1 cellular context compared by ENCODE assay signal in genomic region chr16:57600048-57600835, GRCh38.
TF ChIP-seq lines count a peak whose summit lies in the region.

No MANE protein-coding gene starts in this region.

TF ChIP-seq in HepG2, 621 proteins besides CTCF, POLR2A, EP300 and RAD21 (continued from another document and continues in another):
- TF ChIP-seq ZMYM3 (CRISPR knock-in tag; IDR thresholded peaks at IDR 0.05): no peak
- TF ChIP-seq SP2 (CRISPR knock-in tag; IDR thresholded peaks at IDR 0.05): no peak
- no peak for TF ChIP-seq NCOR1 (IDR thresholded peaks at IDR 0.05; ENCODE audit: borderline replicate concordance, low read length)
- peak; percentile 58 for TF ChIP-seq XRCC5 (optimal IDR thresholded peaks at IDR 0.05; ENCODE audit: low read length)
- TF ChIP-seq, protein P1, sequence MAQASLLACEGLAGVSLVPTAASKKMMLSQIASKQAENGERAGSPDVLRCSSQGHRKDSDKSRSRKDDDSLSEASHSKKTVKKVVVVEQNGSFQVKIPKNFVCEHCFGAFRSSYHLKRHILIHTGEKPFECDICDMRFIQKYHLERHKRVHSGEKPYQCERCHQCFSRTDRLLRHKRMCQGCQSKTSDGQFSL (CRISPR knock-in tag; IDR thresholded peaks at IDR 0.05): no peak
- TF ChIP-seq ZNF891 (CRISPR knock-in tag; IDR thresholded peaks at IDR 0.05): peak; percentile 78; the same call in 1 of the 2 replicates
- TF ChIP-seq ZNF569 (CRISPR knock-in tag; IDR thresholded peaks at IDR 0.05; ENCODE audit: borderline replicate concordance): no peak
- peak; percentile 73 for TF ChIP-seq RXRB (CRISPR knock-in tag; IDR thresholded peaks at IDR 0.05; ENCODE audit: borderline replicate concordance)
- no peak for TF ChIP-seq ZNF138 (CRISPR knock-in tag; IDR thresholded peaks at IDR 0.05; ENCODE audit: low read depth)
- no peak for TF ChIP-seq HMG20A (CRISPR knock-in tag; IDR thresholded peaks at IDR 0.05; ENCODE audit: borderline replicate concordance)
- TF ChIP-seq, protein P2, sequence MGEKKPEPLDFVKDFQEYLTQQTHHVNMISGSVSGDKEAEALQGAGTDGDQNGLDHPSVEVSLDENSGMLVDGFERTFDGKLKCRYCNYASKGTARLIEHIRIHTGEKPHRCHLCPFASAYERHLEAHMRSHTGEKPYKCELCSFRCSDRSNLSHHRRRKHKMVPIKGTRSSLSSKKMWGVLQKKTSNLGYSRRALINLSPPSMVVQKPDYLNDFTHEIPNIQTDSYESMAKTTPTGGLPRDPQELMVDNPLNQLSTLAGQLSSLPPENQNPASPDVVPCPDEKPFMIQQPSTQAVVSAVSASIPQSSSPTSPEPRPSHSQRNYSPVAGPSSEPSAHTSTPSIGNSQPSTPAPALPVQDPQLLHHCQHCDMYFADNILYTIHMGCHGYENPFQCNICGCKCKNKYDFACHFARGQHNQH (CRISPR knock-in tag; IDR thresholded peaks at IDR 0.05): peak; percentile 77; the same call in 1 of the 2 replicates
- no peak for TF ChIP-seq CERS6 (CRISPR knock-in tag; IDR thresholded peaks at IDR 0.05)
- no peak for TF ChIP-seq ZNF496 (CRISPR knock-in tag; IDR thresholded peaks at IDR 0.05; ENCODE audit: insufficient replicate concordance)
- TF ChIP-seq, protein P3, sequence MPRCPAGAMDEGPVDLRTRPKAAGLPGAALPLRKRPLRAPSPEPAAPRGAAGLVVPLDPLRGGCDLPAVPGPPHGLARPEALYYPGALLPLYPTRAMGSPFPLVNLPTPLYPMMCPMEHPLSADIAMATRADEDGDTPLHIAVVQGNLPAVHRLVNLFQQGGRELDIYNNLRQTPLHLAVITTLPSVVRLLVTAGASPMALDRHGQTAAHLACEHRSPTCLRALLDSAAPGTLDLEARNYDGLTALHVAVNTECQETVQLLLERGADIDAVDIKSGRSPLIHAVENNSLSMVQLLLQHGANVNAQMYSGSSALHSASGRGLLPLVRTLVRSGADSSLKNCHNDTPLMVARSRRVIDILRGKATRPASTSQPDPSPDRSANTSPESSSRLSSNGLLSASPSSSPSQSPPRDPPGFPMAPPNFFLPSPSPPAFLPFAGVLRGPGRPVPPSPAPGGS (CRISPR knock-in tag; IDR thresholded peaks at IDR 0.05): peak; percentile 27
- TF ChIP-seq HMG20B (CRISPR knock-in tag; conservative IDR thresholded peaks at IDR 0.05): no peak
- TF ChIP-seq FOSL2 (CRISPR knock-in tag; IDR thresholded peaks at IDR 0.05): no peak; the same call in 1 of the 2 replicates
- TF ChIP-seq TARDBP (CRISPR knock-in tag; IDR thresholded peaks at IDR 0.05): peak; percentile 51; the same call in 1 of the 2 replicates
- TF ChIP-seq, protein P4, sequence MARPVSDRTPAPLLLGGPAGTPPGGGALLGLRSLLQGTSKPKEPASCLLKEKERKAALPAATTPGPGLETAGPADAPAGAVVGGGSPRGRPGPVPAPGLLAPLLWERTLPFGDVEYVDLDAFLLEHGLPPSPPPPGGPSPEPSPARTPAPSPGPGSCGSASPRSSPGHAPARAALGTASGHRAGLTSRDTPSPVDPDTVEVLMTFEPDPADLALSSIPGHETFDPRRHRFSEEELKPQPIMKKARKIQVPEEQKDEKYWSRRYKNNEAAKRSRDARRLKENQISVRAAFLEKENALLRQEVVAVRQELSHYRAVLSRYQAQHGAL (CRISPR knock-in tag; IDR thresholded peaks at IDR 0.05; ENCODE audit: not compliant biosample characterization): no peak
- TF ChIP-seq JDP2 (CRISPR knock-in tag; IDR thresholded peaks at IDR 0.05; ENCODE audit: borderline replicate concordance): no peak
- no peak for TF ChIP-seq ZSCAN20 (CRISPR knock-in tag; IDR thresholded peaks at IDR 0.05; ENCODE audit: borderline replicate concordance)
- TF ChIP-seq GRHL1 (CRISPR knock-in tag; conservative IDR thresholded peaks at IDR 0.05): no peak
- TF ChIP-seq ZBTB33 (CRISPR knock-in tag; IDR thresholded peaks at IDR 0.05): peak; percentile 86
- TF ChIP-seq ZNF136 (CRISPR knock-in tag; IDR thresholded peaks at IDR 0.05; ENCODE audit: low read depth): no peak
- TF ChIP-seq, protein P5, sequence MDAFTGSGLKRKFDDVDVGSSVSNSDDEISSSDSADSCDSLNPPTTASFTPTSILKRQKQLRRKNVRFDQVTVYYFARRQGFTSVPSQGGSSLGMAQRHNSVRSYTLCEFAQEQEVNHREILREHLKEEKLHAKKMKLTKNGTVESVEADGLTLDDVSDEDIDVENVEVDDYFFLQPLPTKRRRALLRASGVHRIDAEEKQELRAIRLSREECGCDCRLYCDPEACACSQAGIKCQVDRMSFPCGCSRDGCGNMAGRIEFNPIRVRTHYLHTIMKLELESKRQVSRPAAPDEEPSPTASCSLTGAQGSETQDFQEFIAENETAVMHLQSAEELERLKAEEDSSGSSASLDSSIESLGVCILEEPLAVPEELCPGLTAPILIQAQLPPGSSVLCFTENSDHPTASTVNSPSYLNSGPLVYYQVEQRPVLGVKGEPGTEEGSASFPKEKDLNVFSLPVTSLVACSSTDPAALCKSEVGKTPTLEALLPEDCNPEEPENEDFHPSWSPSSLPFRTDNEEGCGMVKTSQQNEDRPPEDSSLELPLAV (CRISPR knock-in tag; conservative IDR thresholded peaks at IDR 0.05; ENCODE audit: low read depth): no peak
- 0 out of 2 replicates have a peak, but pooled peaks have one; percentile 23 for TF ChIP-seq ATF3 (CRISPR knock-in tag; IDR thresholded peaks at IDR 0.05)
- TF ChIP-seq FOXK2 (IDR thresholded peaks at IDR 0.05): no peak
- TF ChIP-seq ZNF83 (CRISPR knock-in tag; IDR thresholded peaks at IDR 0.05; ENCODE audit: borderline replicate concordance): peak; percentile 88; the same call in 1 of the 2 replicates
- TF ChIP-seq, protein P6, sequence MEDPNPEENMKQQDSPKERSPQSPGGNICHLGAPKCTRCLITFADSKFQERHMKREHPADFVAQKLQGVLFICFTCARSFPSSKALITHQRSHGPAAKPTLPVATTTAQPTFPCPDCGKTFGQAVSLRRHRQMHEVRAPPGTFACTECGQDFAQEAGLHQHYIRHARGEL (CRISPR knock-in tag; IDR thresholded peaks at IDR 0.05): no peak; the same call in 1 of the 2 replicates
- no peak for TF ChIP-seq ZNF354B (CRISPR knock-in tag; IDR thresholded peaks at IDR 0.05)
- 0 out of 2 replicates have a peak, but pooled peaks have one; percentile 73 for TF ChIP-seq ZIK1 (CRISPR knock-in tag; IDR thresholded peaks at IDR 0.05; ENCODE audit: borderline replicate concordance, low read depth)
- TF ChIP-seq NFYB (CRISPR knock-in tag; IDR thresholded peaks at IDR 0.05): no peak
- TF ChIP-seq, protein P7, sequence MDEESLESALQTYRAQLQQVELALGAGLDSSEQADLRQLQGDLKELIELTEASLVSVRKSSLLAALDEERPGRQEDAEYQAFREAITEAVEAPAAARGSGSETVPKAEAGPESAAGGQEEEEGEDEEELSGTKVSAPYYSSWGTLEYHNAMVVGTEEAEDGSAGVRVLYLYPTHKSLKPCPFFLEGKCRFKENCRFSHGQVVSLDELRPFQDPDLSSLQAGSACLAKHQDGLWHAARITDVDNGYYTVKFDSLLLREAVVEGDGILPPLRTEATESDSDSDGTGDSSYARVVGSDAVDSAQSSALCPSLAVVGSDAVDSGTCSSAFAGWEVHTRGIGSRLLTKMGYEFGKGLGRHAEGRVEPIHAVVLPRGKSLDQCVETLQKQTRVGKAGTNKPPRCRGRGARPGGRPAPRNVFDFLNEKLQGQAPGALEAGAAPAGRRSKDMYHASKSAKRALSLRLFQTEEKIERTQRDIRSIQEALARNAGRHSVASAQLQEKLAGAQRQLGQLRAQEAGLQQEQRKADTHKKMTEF (CRISPR knock-in tag; IDR thresholded peaks at IDR 0.05): no peak
- no peak for TF ChIP-seq ZNF30 (CRISPR knock-in tag; IDR thresholded peaks at IDR 0.05)
- TF ChIP-seq ZNF34 (CRISPR knock-in tag; IDR thresholded peaks at IDR 0.05; ENCODE audit: borderline replicate concordance): 0 out of 2 replicates have a peak, but pooled peaks have one; percentile 37
- TF ChIP-seq, protein P8, sequence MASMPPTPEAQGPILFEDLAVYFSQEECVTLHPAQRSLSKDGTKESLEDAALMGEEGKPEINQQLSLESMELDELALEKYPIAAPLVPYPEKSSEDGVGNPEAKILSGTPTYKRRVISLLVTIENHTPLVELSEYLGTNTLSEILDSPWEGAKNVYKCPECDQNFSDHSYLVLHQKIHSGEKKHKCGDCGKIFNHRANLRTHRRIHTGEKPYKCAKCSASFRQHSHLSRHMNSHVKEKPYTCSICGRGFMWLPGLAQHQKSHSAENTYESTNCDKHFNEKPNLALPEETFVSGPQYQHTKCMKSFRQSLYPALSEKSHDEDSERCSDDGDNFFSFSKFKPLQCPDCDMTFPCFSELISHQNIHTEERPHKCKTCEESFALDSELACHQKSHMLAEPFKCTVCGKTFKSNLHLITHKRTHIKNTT (CRISPR knock-in tag; IDR thresholded peaks at IDR 0.05): no peak
- no peak for TF ChIP-seq ZNF878 (CRISPR knock-in tag; IDR thresholded peaks at IDR 0.05)
- peak; percentile 29; the same call in 1 of the 2 replicates for TF ChIP-seq CEBPB (IDR thresholded peaks at IDR 0.05; ENCODE audit: borderline replicate concordance, low read depth, low read length)
- TF ChIP-seq HOXA3 (CRISPR knock-in tag; IDR thresholded peaks at IDR 0.05): peak; percentile 55; the same call in 1 of the 2 replicates
- TF ChIP-seq, protein P9, sequence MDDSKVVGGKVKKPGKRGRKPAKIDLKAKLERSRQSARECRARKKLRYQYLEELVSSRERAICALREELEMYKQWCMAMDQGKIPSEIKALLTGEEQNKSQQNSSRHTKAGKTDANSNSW (CRISPR knock-in tag; IDR thresholded peaks at IDR 0.05; ENCODE audit: borderline replicate concordance): no peak
- TF ChIP-seq ZFP62 (CRISPR knock-in tag; IDR thresholded peaks at IDR 0.05): no peak
- TF ChIP-seq MLLT10 (CRISPR knock-in tag; IDR thresholded peaks at IDR 0.05): no peak
- no peak for TF ChIP-seq GLI4 (CRISPR knock-in tag; IDR thresholded peaks at IDR 0.05; ENCODE audit: borderline replicate concordance)
- TF ChIP-seq ZSCAN31 (CRISPR knock-in tag; IDR thresholded peaks at IDR 0.05; ENCODE audit: low read depth): peak; percentile 34; the same call in 1 of the 2 replicates
- TF ChIP-seq ARID5B (CRISPR knock-in tag; IDR thresholded peaks at IDR 0.05): peak; percentile 67
- no peak for TF ChIP-seq SOX13 (IDR thresholded peaks at IDR 0.05)
- 0 out of 4 replicates have a peak, but pooled peaks of 1 of the 2 experiments have one; percentile 26 for TF ChIP-seq SOX13 (CRISPR knock-in tag; conservative IDR thresholded peaks at IDR 0.05 in 1 of 2, IDR thresholded peaks at IDR 0.05 in 1 of 2)
